9 cellular contexts compared by ENCODE assay signal in the genomic region with DNA sequence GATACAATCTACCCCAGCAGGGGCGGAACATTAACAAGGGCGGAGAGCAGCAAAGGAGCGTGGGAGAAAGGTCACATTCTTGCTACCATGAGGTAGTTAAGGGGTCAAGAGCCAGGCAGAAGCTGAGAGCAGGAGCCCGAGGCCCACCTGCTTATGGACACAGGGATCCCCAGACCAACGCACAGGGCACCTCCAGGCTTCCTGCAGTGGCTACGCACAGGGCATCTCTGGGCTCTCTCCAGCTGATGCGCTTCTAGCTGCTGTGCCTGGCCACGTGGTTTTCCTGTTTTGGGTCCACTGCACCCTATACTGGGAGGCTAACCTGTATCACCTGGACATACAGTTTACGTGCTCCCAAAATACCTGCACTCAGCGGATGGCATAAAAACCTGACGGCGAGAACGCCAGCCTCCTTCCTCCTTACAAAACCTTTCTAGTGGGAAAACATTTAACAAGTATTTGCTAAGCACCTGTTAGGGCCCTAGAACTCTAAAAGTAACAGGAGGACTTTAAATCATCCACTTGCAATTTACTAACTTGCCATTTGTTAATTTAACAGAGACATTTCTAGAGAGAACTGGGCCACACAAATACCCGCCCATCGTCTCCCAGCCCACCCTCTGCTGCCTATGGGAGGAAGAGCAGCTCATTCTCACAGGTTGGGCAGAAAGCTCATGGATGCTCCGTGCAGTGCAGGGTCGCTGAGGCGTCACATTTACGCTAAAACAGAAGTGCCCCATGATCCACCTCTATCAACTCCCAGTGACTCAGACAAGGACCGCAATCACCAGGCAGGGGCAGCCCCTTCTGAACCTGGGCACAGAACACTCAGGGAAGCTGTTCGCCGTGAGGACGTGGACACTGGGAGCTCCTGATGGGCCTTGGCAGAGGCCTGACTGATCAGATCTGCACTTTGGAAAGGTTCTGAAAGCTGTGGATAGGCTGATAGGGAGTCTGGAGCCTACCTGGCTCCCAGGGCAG.
DNase-seq lines count a peak whose midpoint lies in the region; ATAC-seq, FAIRE-seq and TF ChIP-seq lines count a peak whose summit lies in the region.
"Had no signal": no experiment of that assay in that cellular context is flagged by ENCODE, and none has a peak within 500 bp of the region (broad histone marks: within the 10 kb centered on the region; RNA-seq: fewer than 3 reads in every experiment).

No MANE protein-coding gene starts in this region.

- no peak overlapping the region for H3K4me3 ChIP-seq in CD4-positive, CD25-positive, alpha-beta regulatory T cell (ENCODE audit: low read depth, low read length)
- H3K4me3 ChIP-seq in HCT116 (replicated peaks in 1 of 2; ENCODE audit: low read depth in 1 of 2, low read length in 2 of 2) (no peak overlapping the region), iPS-20b (ENCODE audit: low read length) (no peak overlapping the region)

- H3K27me3 ChIP-seq in CD4-positive, CD25-positive, alpha-beta regulatory T cell (ENCODE audit: control insufficient read depth, insufficient read depth, low read length): no peaks in the 10 kb centered on the region
- H3K27me3 ChIP-seq in HCT116 (ENCODE audit: insufficient read depth, low read length) (no peaks in the 10 kb centered on the region), iPS-20b (ENCODE audit: insufficient read depth, low read length) (no peaks in the 10 kb centered on the region)

- peak; percentile 24 to 45 for ATAC-seq in CD4-positive, CD25-positive, alpha-beta regulatory T cell (ENCODE audit: low read depth in 2 of 2)
- 0 out of 2 replicates have a peak, but pooled peaks have one; percentile 25 for ATAC-seq in HCT116
- no peak for ATAC-seq in HG03045 (IDR thresholded peaks at IDR 0.05; ENCODE audit: unreplicated experiment)
- ATAC-seq in GM21528 (IDR thresholded peaks at IDR 0.05; ENCODE audit: low FRiP score, unreplicated experiment): no peak

- BruUV-seq in HCT116 (replicated peaks; lab: Mats Ljungman, UMichigan): no TSS peak

- H3K4me1 ChIP-seq in CD4-positive, CD25-positive, alpha-beta regulatory T cell (ENCODE audit: control insufficient read depth, insufficient read depth, low read length, poor library complexity, severe bottlenecking): peaks cover 72% of the 10 kb centered on the region
- peaks cover 0 to 56% of the 10 kb centered on the region in 2 experiments; a peak in 3 of 4 replicates for H3K4me1 ChIP-seq in HCT116 (ENCODE audit: control insufficient read depth in 1 of 2, insufficient read depth in 2 of 2, low read length in 2 of 2)
- peaks cover 62% of the 10 kb centered on the region for H3K4me1 ChIP-seq in iPS-20b (ENCODE audit: insufficient read depth, low read length)

- peaks cover 0 to 2% (median 0%) of the 10 kb centered on the region in 7 donors for H3K9me3 Mint-ChIP-seq in CD4-positive, CD25-positive, alpha-beta regulatory T cell
- H3K9me3 Mint-ChIP-seq in activated CD4-positive, alpha-beta memory T cell treated with anti-CD3 and anti-CD28 coated beads for 36 hours: no peaks in the 10 kb centered on the region
- H3K9me3 Mint-ChIP-seq in stimulated activated naive CD8-positive, alpha-beta T cell treated with anti-CD3 and anti-CD28 coated beads, Interleukin-15, Interleukin-2, amounts not matched to agents 100 ng/mL and 50 ng/mL, for 24 hours: no peaks in the 10 kb centered on the region

- no peak overlapping the region for H2AFZ ChIP-seq in HCT116 (ENCODE audit: low read depth, low read length, poor library complexity, severe bottlenecking)

- H3K9me3 ChIP-seq in CD4-positive, CD25-positive, alpha-beta regulatory T cell (ENCODE audit: control insufficient read depth in 2 of 2, low read length in 2 of 2): no peaks in the 10 kb centered on the region
- H3K9me3 ChIP-seq in HCT116 (ENCODE audit: control insufficient read depth in 1 of 2, insufficient read depth in 1 of 2, low read depth in 1 of 2, low read length in 2 of 2): no peaks in the 10 kb centered on the region
- no peaks in the 10 kb centered on the region for H3K9me3 ChIP-seq in iPS-20b (ENCODE audit: insufficient read depth, low read depth, low read length)

- FAIRE-seq in HTR-8/SVneo (lab: Jason Lieb, UNC): no peak

- H3K4me3 Mint-ChIP-seq in CD4-positive, CD25-positive, alpha-beta regulatory T cell: peak overlapping the region; percentile 17 to 90 (median 73)
- peak overlapping the region; percentile 60 for H3K4me3 Mint-ChIP-seq in activated CD4-positive, alpha-beta memory T cell treated with anti-CD3 and anti-CD28 coated beads for 36 hours
- H3K4me3 Mint-ChIP-seq in stimulated activated naive CD8-positive, alpha-beta T cell treated with anti-CD3 and anti-CD28 coated beads, Interleukin-15, Interleukin-2, amounts not matched to agents 100 ng/mL and 50 ng/mL, for 24 hours: peak overlapping the region; percentile 63

- no peak for TF ChIP-seq CTCF in HCT116 (IDR thresholded peaks at IDR 0.05 in 2 of 3, conservative IDR thresholded peaks at IDR 0.05 in 1 of 3; ENCODE audit: borderline replicate concordance in 1 of 3, insufficient read depth in 1 of 3, low read depth in 2 of 3, low read length in 2 of 3)

- H3K4me2 ChIP-seq in HCT116 (ENCODE audit: low read length): no peak overlapping the region

- intact Hi-C loops in HCT116 (cut with micrococcal nuclease): no loop called here
- intact Hi-C loops in activated CD4-positive, alpha-beta memory T cell treated with anti-CD3 and anti-CD28 coated beads for 36 hours (cut with micrococcal nuclease): loop anchor here (2.0 kb wide), 1 partner anchor 27 kb away; no protein-coding TSS in a partner anchor

- H3K9ac ChIP-seq in HCT116 (ENCODE audit: low read length) (no peak overlapping the region), iPS-20b (ENCODE audit: low read depth, low read length) (peak overlapping the region; percentile 18; the same call in 1 of the 2 replicates)

- CTCF ChIA-PET in HCT116 (lab: Charles Lee): no interaction called here
- CTCF ChIA-PET in activated CD4-positive, alpha-beta memory T cell treated with anti-CD3 and anti-CD28 coated beads for 36 hours (lab: Charles Lee): interaction anchor here (0.5 to 2.1 kb wide), 13 partner anchors 10 to 1688 kb away, joined by 3 to 9 read pairs (median 4); no protein-coding TSS in a partner anchor

- H3K27me3 Mint-ChIP-seq in CD4-positive, CD25-positive, alpha-beta regulatory T cell: peaks cover 5% of the 10 kb centered on the region
- peaks cover 15% of the 10 kb centered on the region for H3K27me3 Mint-ChIP-seq in activated CD4-positive, alpha-beta memory T cell treated with anti-CD3 and anti-CD28 coated beads for 36 hours
- H3K27me3 Mint-ChIP-seq in stimulated activated naive CD8-positive, alpha-beta T cell treated with anti-CD3 and anti-CD28 coated beads, Interleukin-15, Interleukin-2, amounts not matched to agents 100 ng/mL and 50 ng/mL, for 24 hours: peaks cover 7% of the 10 kb centered on the region

- peak overlapping the region; percentile 26 for H3K27ac ChIP-seq in CD4-positive, CD25-positive, alpha-beta regulatory T cell (ENCODE audit: insufficient read depth, low read length, poor library complexity, severe bottlenecking)
- H3K27ac ChIP-seq in HCT116 (ENCODE audit: low read depth, low read length) (no peak overlapping the region), iPS-20b (ENCODE audit: low read length) (no peak overlapping the region)
- H3K27ac ChIP-seq: C4-2B had no signal

- no peaks in the 10 kb centered on the region for H3K9me2 ChIP-seq in HCT116 (ENCODE audit: insufficient read depth)

- H3K79me2 ChIP-seq in HCT116 (ENCODE audit: insufficient read depth, low read length): peaks cover 17% of the 10 kb centered on the region; the same call in 1 of the 2 replicates

- no peaks in the 10 kb centered on the region for H3K36me3 Mint-ChIP-seq in CD4-positive, CD25-positive, alpha-beta regulatory T cell
- peaks cover 2% of the 10 kb centered on the region for H3K36me3 Mint-ChIP-seq in activated CD4-positive, alpha-beta memory T cell treated with anti-CD3 and anti-CD28 coated beads for 36 hours
- H3K36me3 Mint-ChIP-seq in stimulated activated naive CD8-positive, alpha-beta T cell treated with anti-CD3 and anti-CD28 coated beads, Interleukin-15, Interleukin-2, amounts not matched to agents 100 ng/mL and 50 ng/mL, for 24 hours (ENCODE audit: low read depth): no peaks in the 10 kb centered on the region

- peak; percentile 28 to 59 (median 38) for DNase-seq in CD4-positive, CD25-positive, alpha-beta regulatory T cell
- no peak for DNase-seq in HCT116 (ENCODE audit: low read depth, low spot score)
- DNase-seq in activated CD4-positive, alpha-beta memory T cell treated with anti-CD3 and anti-CD28 coated beads for 36 hours: peak; percentile 88
- no peak for DNase-seq in HTR-8/SVneo (ENCODE audit: insufficient read length, low spot score)

- H3K36me3 ChIP-seq in CD4-positive, CD25-positive, alpha-beta regulatory T cell (ENCODE audit: control insufficient read depth, insufficient read depth, low read length): no peaks in the 10 kb centered on the region
- H3K36me3 ChIP-seq in HCT116 (ENCODE audit: control insufficient read depth in 1 of 2, insufficient read depth in 2 of 2, low read length in 2 of 2) (no peaks in the 10 kb centered on the region), iPS-20b (ENCODE audit: insufficient read depth, low read depth, low read length) (no peaks in the 10 kb centered on the region)

- peak overlapping the region; percentile 92 to 97 (median 94) for H3K27ac Mint-ChIP-seq in CD4-positive, CD25-positive, alpha-beta regulatory T cell
- H3K27ac Mint-ChIP-seq in activated CD4-positive, alpha-beta memory T cell treated with anti-CD3 and anti-CD28 coated beads for 36 hours: peak overlapping the region; percentile 49
- peak overlapping the region; percentile 88 for H3K27ac Mint-ChIP-seq in stimulated activated naive CD8-positive, alpha-beta T cell treated with anti-CD3 and anti-CD28 coated beads, Interleukin-15, Interleukin-2, amounts not matched to agents 100 ng/mL and 50 ng/mL, for 24 hours

- TF ChIP-seq RAD21 in HCT116 (IDR thresholded peaks at IDR 0.05; ENCODE audit: low read depth): no peak

- RAD21 ChIA-PET in HCT116 (lab: Charles Lee; ENCODE audit: low non-redundant PET in 1 of 2, low total read pairs in 2 of 2, uncharacterized antibody in 2 of 2, unreplicated experiment in 2 of 2): no interaction called here

- peaks cover 33 to 82% (median 56%) of the 10 kb centered on the region in 4 donors for H3K4me1 Mint-ChIP-seq in CD4-positive, CD25-positive, alpha-beta regulatory T cell
- H3K4me1 Mint-ChIP-seq in activated CD4-positive, alpha-beta memory T cell treated with anti-CD3 and anti-CD28 coated beads for 36 hours (ENCODE audit: low read depth): peaks cover 77% of the 10 kb centered on the region
- peaks cover 92% of the 10 kb centered on the region for H3K4me1 Mint-ChIP-seq in stimulated activated naive CD8-positive, alpha-beta T cell treated with anti-CD3 and anti-CD28 coated beads, Interleukin-15, Interleukin-2, amounts not matched to agents 100 ng/mL and 50 ng/mL, for 24 hours (ENCODE audit: low read depth)

- TF ChIP-seq POLR2A in HCT116 (IDR thresholded peaks at IDR 0.05; ENCODE audit: borderline replicate concordance, extremely low read depth, insufficient read depth, insufficient read length): no peak

- H4K20me1 ChIP-seq in HCT116 (ENCODE audit: insufficient read depth): no peaks in the 10 kb centered on the region

- POLR2A ChIA-PET in HCT116 (lab: Charles Lee): no interaction called here
- POLR2A ChIA-PET in activated CD4-positive, alpha-beta memory T cell treated with anti-CD3 and anti-CD28 coated beads for 36 hours (lab: Charles Lee): interaction anchor here (0.6 to 1.8 kb wide), 7 partner anchors 8 to 107 kb away, joined by 3 to 8 read pairs (median 3); a partner anchor contains a TSS

Comparison
In these comparisons a context has a peak if more than half of its experiments do, and no peak if none do; other contexts are left out.
1. ATAC-seq: peak in CD4-positive, CD25-positive, alpha-beta regulatory T cell (2 of 2) and HCT116 (single experiment); none in HG03045 (single experiment) and GM21528 (single experiment).
2. DNase-seq: peak in CD4-positive, CD25-positive, alpha-beta regulatory T cell (3 of 3) and activated CD4-positive, alpha-beta memory T cell treated with anti-CD3 and anti-CD28 coated beads for 36 hours (single experiment); none in HCT116 (single experiment) and HTR-8/SVneo (single experiment).
3. Peak in every context shown above with its lines, with median percentiles within 50 percentile points of each other: H3K27ac Mint-ChIP-seq and H3K4me3 Mint-ChIP-seq.